23 cellular contexts compared by ENCODE assay signal in the genomic region with DNA sequence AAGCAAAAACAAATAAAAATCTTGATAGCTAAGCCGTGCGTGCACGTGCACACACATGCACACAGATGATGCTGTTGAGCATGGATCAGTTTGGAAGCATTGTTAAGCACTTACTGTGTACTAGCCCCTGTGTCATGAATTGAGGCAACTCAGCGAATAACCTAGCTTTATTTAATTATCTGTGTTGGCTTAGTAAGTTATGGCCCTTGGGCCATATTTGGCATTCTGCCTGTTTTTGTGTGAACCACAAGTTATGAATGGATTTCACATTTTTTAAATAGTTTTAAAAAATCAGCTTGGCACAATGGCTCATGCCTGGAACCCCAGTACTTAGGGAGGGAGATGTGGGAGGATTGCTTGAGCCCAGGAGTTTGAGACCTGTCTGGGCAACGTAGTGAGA.
A peak's percentile ranks its signal among the peaks of the same experiment; 100 is the strongest.
DNase-seq lines count a peak whose midpoint lies in the region; ATAC-seq and TF ChIP-seq lines count a peak whose summit lies in the region.
"Had no signal": no experiment of that assay in that cellular context is flagged by ENCODE, and none has a peak within 500 bp of the region (broad histone marks: within the 10 kb centered on the region; RNA-seq: fewer than 3 reads in every experiment).

No MANE protein-coding gene starts in this region.

- no peak overlapping the region for H3K4me3 Mint-ChIP-seq in HFFc6
- no peak overlapping the region for H3K4me3 Mint-ChIP-seq in activated naive CD4-positive, alpha-beta T cell treated with anti-CD3 and anti-CD28 coated beads for 36 hours
- H3K4me3 Mint-ChIP-seq: activated naive CD8-positive, alpha-beta T cell treated with anti-CD3 and anti-CD28 coated beads, Interleukin-2, amount 50 U/mL, for 24 hours; H9; natural killer cell had no signal

- 88% methylated on average over 5 of the region's 5 CpGs for WGBS in right cardiac atrium

- CTCF ChIA-PET in activated naive CD4-positive, alpha-beta T cell treated with anti-CD3 and anti-CD28 coated beads for 36 hours (lab: Charles Lee): no interaction called here

- no peaks in the 10 kb centered on the region for H3K27me3 ChIP-seq in fibroblast of lung (ENCODE audit: control insufficient read depth, insufficient read depth, low read length)
- H3K27me3 ChIP-seq in right cardiac atrium (ENCODE audit: control insufficient read depth, insufficient read depth): no peaks in the 10 kb centered on the region
- H3K27me3 ChIP-seq: stomach, upper lobe of right lung had no signal

- H3K79me2 ChIP-seq in fibroblast of lung (ENCODE audit: control insufficient read depth, insufficient read depth, low read length): no peaks in the 10 kb centered on the region

- H3K9me3 Mint-ChIP-seq in HFFc6: no peaks in the 10 kb centered on the region
- no peaks in the 10 kb centered on the region for H3K9me3 Mint-ChIP-seq in activated naive CD4-positive, alpha-beta T cell treated with anti-CD3 and anti-CD28 coated beads for 36 hours
- H3K9me3 Mint-ChIP-seq: activated naive CD8-positive, alpha-beta T cell treated with anti-CD3 and anti-CD28 coated beads, Interleukin-2, amount 50 U/mL, for 24 hours; activated T-helper 2 cell treated with anti-CD3 and anti-CD28 coated beads, Interferon-gamma antibody, Interleukin-2, Interleukin-4, amounts not matched to agents 10 μg/mL and 5 μg/mL and 100 μg/mL, durations not matched to agents 14 hours and 24 hours and 36 hours; natural killer cell had no signal

- DNase-seq in HFFc6 (peak; percentile 24), fibroblast of lung (ENCODE audit: low read depth in 2 of 2) (peak; percentile 43 to 53), renal cortical epithelial cell (ENCODE audit: low read depth) (peak; percentile 21), DMS 273 (lab: John Stamatoyannopoulos, UW; ENCODE audit: unreplicated experiment) (no peak), right cardiac atrium (no peak)
- no peak for DNase-seq in activated naive CD4-positive, alpha-beta T cell treated with anti-CD3 and anti-CD28 coated beads for 36 hours
- DNase-seq: activated CD4-positive, alpha-beta T cell treated with anti-CD3 and anti-CD28 coated beads for 1 hour; activated naive CD8-positive, alpha-beta T cell treated with anti-CD3 and anti-CD28 coated beads, Interleukin-2, amount 50 U/mL, for 24 hours; Caco-2; central memory CD4-positive, alpha-beta T cell; effector CD8-positive, alpha-beta T cell; H9; hypothalamus; mesenchymal stem cell; natural killer cell; NCI-H1417 treated with DMSO at 0.1 percent for 48 hours; stimulated activated CD4-positive, alpha-beta T cell treated with anti-CD3 and anti-CD28 coated beads, Interleukin-2, amount 100 ng/mL, for 48 hours; stomach; upper lobe of right lung had no signal

- no peak overlapping the region for H3K27ac Mint-ChIP-seq in HFFc6
- H3K27ac Mint-ChIP-seq in activated naive CD4-positive, alpha-beta T cell treated with anti-CD3 and anti-CD28 coated beads for 36 hours: no peak overlapping the region
- H3K27ac Mint-ChIP-seq: activated naive CD8-positive, alpha-beta T cell treated with anti-CD3 and anti-CD28 coated beads, Interleukin-2, amount 50 U/mL, for 24 hours; activated T-helper 2 cell treated with anti-CD3 and anti-CD28 coated beads, Interferon-gamma antibody, Interleukin-2, Interleukin-4, amounts not matched to agents 10 μg/mL and 5 μg/mL and 100 μg/mL, durations not matched to agents 14 hours and 24 hours and 36 hours; H9; natural killer cell had no signal

- H3K4me1 ChIP-seq in fibroblast of lung (ENCODE audit: control insufficient read depth, extremely low read depth, insufficient read depth, low read length) (no peaks in the 10 kb centered on the region), right cardiac atrium (ENCODE audit: control insufficient read depth, insufficient read depth, low read length) (no peaks in the 10 kb centered on the region)
- H3K4me1 ChIP-seq: Caco-2, stomach, upper lobe of right lung had no signal

- H3K27ac ChIP-seq in fibroblast of lung (ENCODE audit: insufficient read depth, low read length): no peak overlapping the region
- no peak overlapping the region for H3K27ac ChIP-seq in right cardiac atrium (ENCODE audit: low read length)
- H3K27ac ChIP-seq: skin epidermis, stomach, upper lobe of right lung had no signal

- H3K4me3 ChIP-seq in fibroblast of lung (replicated peaks in 1 of 4; ENCODE audit: control extremely low read depth in 1 of 4, insufficient read depth in 1 of 4, low read depth in 3 of 4, low read length in 4 of 4) (no peak overlapping the region), right cardiac atrium (ENCODE audit: low read length) (no peak overlapping the region)
- H3K4me3 ChIP-seq: skin epidermis, stomach, upper lobe of right lung had no signal

- intact Hi-C loops in activated naive CD4-positive, alpha-beta T cell treated with anti-CD3 and anti-CD28 coated beads for 36 hours (cut with micrococcal nuclease): no loop called here
- intact Hi-C loops in right cardiac atrium (cut with DNase I): no loop called here

- no peaks in the 10 kb centered on the region for H4K20me1 ChIP-seq in fibroblast of lung (ENCODE audit: control insufficient read depth, extremely low read depth, insufficient read depth, low read length)

- H3K9me3 ChIP-seq in fibroblast of lung (ENCODE audit: control insufficient read depth, insufficient read depth, low read depth, low read length) (no peaks in the 10 kb centered on the region), right cardiac atrium (ENCODE audit: control insufficient read depth, low read length) (no peaks in the 10 kb centered on the region)
- H3K9me3 ChIP-seq: Caco-2, stomach, upper lobe of right lung had no signal

- H3K36me3 ChIP-seq in fibroblast of lung (ENCODE audit: control insufficient read depth, insufficient read depth, low read length): no peaks in the 10 kb centered on the region
- H3K36me3 ChIP-seq: stomach, upper lobe of right lung had no signal

- no peak overlapping the region for H3K9ac ChIP-seq in fibroblast of lung (ENCODE audit: insufficient read depth, low read length)

- no peak overlapping the region for H2AFZ ChIP-seq in fibroblast of lung (ENCODE audit: low read length)

- TF ChIP-seq CTCF in HFFc6 (IDR thresholded peaks at IDR 0.05) (no peak), fibroblast of lung (conservative IDR thresholded peaks at IDR 0.05 in 1 of 2, IDR thresholded peaks at IDR 0.05 in 1 of 2; ENCODE audit: low read depth in 1 of 2, low read length in 2 of 2) (no peak)

- no peaks in the 10 kb centered on the region for H3K36me3 Mint-ChIP-seq in HFFc6 (ENCODE audit: low read depth)
- no peaks in the 10 kb centered on the region for H3K36me3 Mint-ChIP-seq in activated naive CD4-positive, alpha-beta T cell treated with anti-CD3 and anti-CD28 coated beads for 36 hours (ENCODE audit: low read depth)
- H3K36me3 Mint-ChIP-seq: natural killer cell had no signal

- peaks cover 8% of the 10 kb centered on the region for H3K27me3 Mint-ChIP-seq in HFFc6 (ENCODE audit: insufficient read depth)
- H3K27me3 Mint-ChIP-seq in activated naive CD4-positive, alpha-beta T cell treated with anti-CD3 and anti-CD28 coated beads for 36 hours (ENCODE audit: low read depth): no peaks in the 10 kb centered on the region
- H3K27me3 Mint-ChIP-seq: activated naive CD8-positive, alpha-beta T cell treated with anti-CD3 and anti-CD28 coated beads, Interleukin-2, amount 50 U/mL, for 24 hours had no signal

- no peak overlapping the region for H3K4me2 ChIP-seq in fibroblast of lung (ENCODE audit: extremely low read depth, insufficient read depth, low read length)

- ATAC-seq in SK-N-SH treated with all-trans-retinoic acid at 6 μM for 48 hours (peak; percentile 59), HG02970 (IDR thresholded peaks at IDR 0.05; ENCODE audit: low FRiP score, unreplicated experiment) (no peak), right cardiac atrium (no peak)
- ATAC-seq: activated naive CD8-positive, alpha-beta T cell treated with anti-CD3 and anti-CD28 coated beads, Interleukin-2, amount 50 U/mL, for 24 hours; natural killer cell; upper lobe of right lung had no signal

- peaks cover 7% of the 10 kb centered on the region for H3K4me1 Mint-ChIP-seq in HFFc6 (ENCODE audit: low read depth)
- H3K4me1 Mint-ChIP-seq in activated naive CD4-positive, alpha-beta T cell treated with anti-CD3 and anti-CD28 coated beads for 36 hours (ENCODE audit: low read depth): no peaks in the 10 kb centered on the region
- H3K4me1 Mint-ChIP-seq: activated naive CD8-positive, alpha-beta T cell treated with anti-CD3 and anti-CD28 coated beads, Interleukin-2, amount 50 U/mL, for 24 hours; natural killer cell had no signal

TF ChIP-seq in SK-N-SH treated with all-trans-retinoic acid at 6 μM for 48 hours, 23 proteins besides CTCF, POLR2A, EP300 and RAD21:
- TF ChIP-seq ISL1 (CRISPR knock-in tag; IDR thresholded peaks at IDR 0.05) (peak; percentile 41), ZNF8 (CRISPR knock-in tag; IDR thresholded peaks at IDR 0.05) (no peak)

Comparison
In these comparisons a context has a peak if more than half of its experiments do, and no peak if none do; other contexts are left out.
1. DNase-seq: peak in HFFc6 (single experiment), fibroblast of lung (2 of 2) and renal cortical epithelial cell (single experiment); none in activated naive CD4-positive, alpha-beta T cell treated with anti-CD3 and anti-CD28 coated beads for 36 hours (single experiment), DMS 273 (single experiment) and right cardiac atrium (0 of 3).